8 cellular contexts compared by ENCODE assay signal in the genomic region with DNA sequence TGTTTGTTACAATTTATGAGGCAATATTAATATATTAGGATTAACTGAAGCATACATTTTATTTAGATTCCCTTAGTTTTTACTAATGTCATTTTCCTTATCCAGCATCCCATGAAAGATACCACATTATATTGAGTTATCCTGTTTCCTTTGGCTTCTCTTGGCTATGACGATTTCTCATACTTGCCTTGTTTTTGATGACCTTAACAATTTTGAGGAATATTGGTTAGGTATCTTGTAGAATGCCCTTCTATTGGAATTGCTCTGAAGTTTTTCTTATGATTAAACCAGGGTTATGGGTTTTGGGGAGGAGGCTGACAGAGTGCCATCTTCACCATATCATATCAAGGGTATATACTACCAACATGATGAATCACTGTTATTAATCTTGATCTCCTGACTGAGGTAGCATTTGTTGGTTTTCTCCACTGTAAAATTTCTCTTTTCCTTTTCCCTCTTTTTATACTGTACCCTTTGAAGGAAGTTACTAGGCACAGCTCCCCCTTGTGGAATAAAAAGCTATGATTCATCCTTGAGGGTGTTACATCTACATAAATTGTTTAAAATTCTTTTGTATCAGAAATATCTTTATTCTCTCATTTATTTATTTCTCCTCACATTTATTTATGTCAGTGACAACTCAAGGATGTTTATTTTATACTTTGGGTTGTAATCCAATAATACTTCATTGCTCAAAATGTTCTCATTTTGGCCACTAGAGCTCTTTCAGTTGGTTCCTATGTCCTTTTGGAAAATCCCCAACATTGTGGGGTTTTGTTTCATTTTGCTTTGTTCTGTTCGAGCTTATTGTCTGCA.
DNase-seq lines count a peak whose midpoint lies in the region; ATAC-seq and TF ChIP-seq lines count a peak whose summit lies in the region.

No MANE protein-coding gene starts in this region.

- no peaks in the 10 kb centered on the region for H3K27me3 ChIP-seq in Peyer's patch

- no peak overlapping the region for H3K27ac ChIP-seq in Peyer's patch

- ATAC-seq in GM21529 (IDR thresholded peaks at IDR 0.05; ENCODE audit: unreplicated experiment), result peak; percentile 57

- peak; percentile 14 for DNase-seq in D341Med (ENCODE audit: low spot score)
- DNase-seq in Peyer's patch, result no peak
- DNase-seq in foreskin fibroblast, result peak; percentile 17 to 67
- DNase-seq in activated effector memory CD4-positive, alpha-beta T cell treated with Interleukin-2 at 50 U/mL for 16 hours, result no peak
- no peak for DNase-seq in amygdala (lab: John Stamatoyannopoulos, UW)
- no peak for DNase-seq in activated naive CD4-positive, alpha-beta T cell treated with anti-CD3 and anti-CD28 coated beads, Interleukin-2, amount 50 U/mL, for 16 hours
- DNase-seq in occipital lobe (lab: John Stamatoyannopoulos, UW), result no peak

- TF ChIP-seq CTCF in Peyer's patch (IDR thresholded peaks at IDR 0.05) (peak; percentile 14 to 54 (median 44)), foreskin fibroblast (IDR thresholded peaks at IDR 0.05; ENCODE audit: low read depth, low read length) (peak; percentile 42)

- TF ChIP-seq POLR2A in Peyer's patch (IDR thresholded peaks at IDR 0.05), result no peak

- H3K36me3 ChIP-seq in Peyer's patch, result no peaks in the 10 kb centered on the region

- no peaks in the 10 kb centered on the region for H3K4me1 ChIP-seq in Peyer's patch

- H3K9me3 ChIP-seq in Peyer's patch, result no peaks in the 10 kb centered on the region

- H3K4me3 ChIP-seq in Peyer's patch (no peak overlapping the region), foreskin fibroblast (ENCODE audit: low read depth in 1 of 2, low read length in 2 of 2) (no peak overlapping the region)

Comparison
In these comparisons a context has a peak if more than half of its experiments do, and no peak if none do; other contexts are left out.
1. DNase-seq: peak in D341Med (single experiment) and foreskin fibroblast (2 of 2); none in Peyer's patch (0 of 3), activated effector memory CD4-positive, alpha-beta T cell treated with Interleukin-2 at 50 U/mL for 16 hours (single experiment), amygdala (0 of 56), activated naive CD4-positive, alpha-beta T cell treated with anti-CD3 and anti-CD28 coated beads, Interleukin-2, amount 50 U/mL, for 16 hours (single experiment) and occipital lobe (single experiment).